Comparison of ENCODE assay signal across 18 cellular contexts in genomic region chr5:35303152-35303551, GRCh38.
A peak's percentile ranks its signal among the peaks of the same experiment; 100 is the strongest.
DNase-seq lines count a peak whose midpoint lies in the region; ATAC-seq and TF ChIP-seq lines count a peak whose summit lies in the region.
"Had no signal": no experiment of that assay in that cellular context is flagged by ENCODE, and none has a peak within 500 bp of the region (broad histone marks: within the 10 kb centered on the region; RNA-seq: fewer than 3 reads in every experiment).

No MANE protein-coding gene starts in this region.

- no peak overlapping the region for H3K4me3 Mint-ChIP-seq in activated T-helper 17 cell treated with anti-CD3 and anti-CD28 coated beads, Interleukin-2, amount 50 U/mL, for 72 hours
- no peak overlapping the region for H3K4me3 Mint-ChIP-seq in CD8-positive, alpha-beta T cell

- POLR2A ChIA-PET in CD8-positive, alpha-beta T cell (lab: Charles Lee), result no interaction called here

- DNase-seq in activated gamma-delta T cell (lab: John Stamatoyannopoulos, UW), result no peak
- no peak for DNase-seq in vagina (ENCODE audit: extremely low spot score in 2 of 2)
- no peak for DNase-seq in NCI-H82 (lab: John Stamatoyannopoulos, UW)
- no peak for DNase-seq in CD8-positive, alpha-beta T cell
- DNase-seq: activated naive CD4-positive, alpha-beta T cell; H7; hippocampal formation; left lung; NCI-H146; PC-3; SK-N-SH; stimulated activated CD4-positive, alpha-beta T cell treated with anti-CD3 and anti-CD28 coated beads, Interleukin-15, amount 100 ng/mL, for 24 hours had no signal

- no peaks in the 10 kb centered on the region for H3K9me3 Mint-ChIP-seq in activated T-helper 17 cell treated with anti-CD3 and anti-CD28 coated beads, Interleukin-2, amount 50 U/mL, for 72 hours
- no peaks in the 10 kb centered on the region for H3K9me3 Mint-ChIP-seq in CD8-positive, alpha-beta T cell

- no peak overlapping the region for H3K4me3 ChIP-seq in vagina
- no peak overlapping the region for H3K4me3 ChIP-seq in CD8-positive, alpha-beta T cell (ENCODE audit: low read depth, low read length)
- H3K4me3 ChIP-seq: K562, left lung, prostate gland had no signal

- no peak overlapping the region for H3K27ac Mint-ChIP-seq in activated T-helper 17 cell treated with anti-CD3 and anti-CD28 coated beads, Interleukin-2, amount 50 U/mL, for 72 hours
- H3K27ac Mint-ChIP-seq in CD8-positive, alpha-beta T cell, result no peak overlapping the region

- no peak for TF ChIP-seq CTCF in vagina (IDR thresholded peaks at IDR 0.05)
- no peak for TF ChIP-seq CTCF in CD8-positive, alpha-beta T cell (IDR thresholded peaks at IDR 0.05)

- peaks cover 14% of the 10 kb centered on the region for H3K27me3 Mint-ChIP-seq in activated T-helper 17 cell treated with anti-CD3 and anti-CD28 coated beads, Interleukin-2, amount 50 U/mL, for 72 hours
- H3K27me3 Mint-ChIP-seq in CD8-positive, alpha-beta T cell (ENCODE audit: low read depth), result peaks cover 16% of the 10 kb centered on the region

- H3K9me3 ChIP-seq in vagina, result no peaks in the 10 kb centered on the region
- H3K9me3 ChIP-seq in CD8-positive, alpha-beta T cell (ENCODE audit: low read length), result no peaks in the 10 kb centered on the region
- H3K9me3 ChIP-seq: left lung, prostate gland, SK-N-SH had no signal

- no peaks in the 10 kb centered on the region for H3K27me3 ChIP-seq in vagina
- H3K27me3 ChIP-seq in CD8-positive, alpha-beta T cell (ENCODE audit: insufficient read depth, low read length), result no peaks in the 10 kb centered on the region
- H3K27me3 ChIP-seq: left lung had no signal

- H3K4me1 Mint-ChIP-seq in activated T-helper 17 cell treated with anti-CD3 and anti-CD28 coated beads, Interleukin-2, amount 50 U/mL, for 72 hours, result no peaks in the 10 kb centered on the region
- H3K4me1 Mint-ChIP-seq in CD8-positive, alpha-beta T cell (ENCODE audit: low read depth), result no peaks in the 10 kb centered on the region

- no peaks in the 10 kb centered on the region for H3K36me3 Mint-ChIP-seq in activated T-helper 17 cell treated with anti-CD3 and anti-CD28 coated beads, Interleukin-2, amount 50 U/mL, for 72 hours (ENCODE audit: low read depth)
- H3K36me3 Mint-ChIP-seq in CD8-positive, alpha-beta T cell, result no peaks in the 10 kb centered on the region

- ATAC-seq in GM18907 (IDR thresholded peaks at IDR 0.05; ENCODE audit: unreplicated experiment) (peak; percentile 43), GM21447 (IDR thresholded peaks at IDR 0.05; ENCODE audit: unreplicated experiment) (peak; percentile 34), HG03159 (IDR thresholded peaks at IDR 0.05; ENCODE audit: unreplicated experiment) (peak; percentile 42)
- ATAC-seq in activated T-helper 17 cell treated with anti-CD3 and anti-CD28 coated beads, Interleukin-2, amount 50 U/mL, for 72 hours (replicated peaks), result peak; percentile 28
- no peak for ATAC-seq in CD8-positive, alpha-beta T cell
- ATAC-seq: K562, left lung, PC-3 had no signal

- H3K36me3 ChIP-seq in vagina, result no peaks in the 10 kb centered on the region
- H3K36me3 ChIP-seq in CD8-positive, alpha-beta T cell (ENCODE audit: insufficient read depth, low read length), result no peaks in the 10 kb centered on the region
- H3K36me3 ChIP-seq: left lung, prostate gland had no signal

- TF ChIP-seq POLR2A in vagina (IDR thresholded peaks at IDR 0.05), result no peak

- intact Hi-C loops in vagina (cut with DNase I), result no loop called here
- intact Hi-C loops in CD8-positive, alpha-beta T cell (cut with DNase I, micrococcal nuclease), result no loop called here

- CTCF ChIA-PET in CD8-positive, alpha-beta T cell (lab: Charles Lee), result no interaction called here

- H3K27ac ChIP-seq in vagina, result no peak overlapping the region
- no peak overlapping the region for H3K27ac ChIP-seq in CD8-positive, alpha-beta T cell (ENCODE audit: low read depth, low read length)
- H3K27ac ChIP-seq: left lung, prostate gland had no signal

- peaks cover 40% of the 10 kb centered on the region for H3K4me1 ChIP-seq in vagina
- H3K4me1 ChIP-seq in CD8-positive, alpha-beta T cell (ENCODE audit: insufficient read depth, low read length), result no peaks in the 10 kb centered on the region
- H3K4me1 ChIP-seq: left lung, prostate gland had no signal
